9 cellular contexts compared by ENCODE assay signal in the genomic region with DNA sequence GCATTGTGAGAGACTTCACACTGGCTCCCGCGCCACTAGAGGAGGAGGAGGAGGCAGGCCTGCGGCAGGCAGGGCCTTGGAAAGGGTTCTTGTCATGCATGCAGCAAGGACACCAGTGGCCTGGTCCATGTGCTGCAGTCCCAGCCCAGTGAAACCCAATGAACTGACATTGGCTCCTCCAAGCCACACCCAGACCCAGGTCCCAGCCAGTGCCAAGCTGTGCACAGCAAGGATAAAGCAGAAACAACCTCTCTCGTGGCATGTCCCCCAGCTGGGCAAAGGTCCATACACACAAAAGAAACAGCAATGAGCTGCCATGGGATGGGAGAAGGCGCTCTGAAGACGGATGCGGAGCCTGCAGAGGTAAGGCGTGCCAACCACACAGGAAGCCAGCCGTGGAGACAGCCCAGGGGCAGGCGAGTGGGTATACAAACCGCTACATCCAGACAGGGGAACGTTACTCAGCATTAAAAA.
A peak's percentile ranks its signal among the peaks of the same experiment; 100 is the strongest.
DNase-seq lines count a peak whose midpoint lies in the region; ATAC-seq lines count a peak whose summit lies in the region.
"Had no signal": no experiment of that assay in that cellular context is flagged by ENCODE, and none has a peak within 500 bp of the region (broad histone marks: within the 10 kb centered on the region; RNA-seq: fewer than 3 reads in every experiment).

No MANE protein-coding gene starts in this region.

- no peak overlapping the region for H3K18ac ChIP-seq in mesendoderm (ENCODE audit: low read length)

- H3K27me3 ChIP-seq in mesendoderm (ENCODE audit: insufficient read depth, low read length, poor library complexity), result no peaks in the 10 kb centered on the region
- H3K27me3 ChIP-seq: upper lobe of left lung had no signal

- no peak overlapping the region for H2AK5ac ChIP-seq in mesendoderm (ENCODE audit: low read length)

- H3K36me3 ChIP-seq in mesendoderm (ENCODE audit: control insufficient read depth, insufficient read depth, low read length), result no peaks in the 10 kb centered on the region
- H3K36me3 ChIP-seq: upper lobe of left lung had no signal

- no peak overlapping the region for H2BK15ac ChIP-seq in mesendoderm (replicated peaks; ENCODE audit: low read depth)

- H4K8ac ChIP-seq in mesendoderm (ENCODE audit: low read depth, low read length), result no peak overlapping the region

- peaks cover 29% of the 10 kb centered on the region for H3K36me3 Mint-ChIP-seq in activated naive CD4-positive, alpha-beta T cell treated with anti-CD3 and anti-CD28 coated beads, Interleukin-2, amount 50 U/mL, for 24 hours

- H3K4me2 ChIP-seq in mesendoderm (ENCODE audit: low read length), result no peak overlapping the region

- no peak overlapping the region for H3K56ac ChIP-seq in mesendoderm (ENCODE audit: low read length)

- peak overlapping the region; percentile 78 for H3K4me3 Mint-ChIP-seq in activated naive CD4-positive, alpha-beta T cell treated with anti-CD3 and anti-CD28 coated beads, Interleukin-2, amount 50 U/mL, for 24 hours

- H3K4me1 ChIP-seq in mesendoderm (ENCODE audit: control insufficient read depth, low read depth, low read length), result peaks cover 13% of the 10 kb centered on the region

- peaks cover 73% of the 10 kb centered on the region for H3K4me1 Mint-ChIP-seq in activated naive CD4-positive, alpha-beta T cell treated with anti-CD3 and anti-CD28 coated beads, Interleukin-2, amount 50 U/mL, for 24 hours

- peak; percentile 41 for ATAC-seq in GM18511 (IDR thresholded peaks at IDR 0.05; ENCODE audit: unreplicated experiment)

- no peak overlapping the region for H2BK5ac ChIP-seq in mesendoderm (ENCODE audit: low read length)

- no peaks in the 10 kb centered on the region for H3K79me2 ChIP-seq in mesendoderm (ENCODE audit: control insufficient read depth, insufficient read depth, low read length)

- no peaks in the 10 kb centered on the region for H3K27me3 Mint-ChIP-seq in activated naive CD4-positive, alpha-beta T cell treated with anti-CD3 and anti-CD28 coated beads, Interleukin-2, amount 50 U/mL, for 24 hours

- H2BK120ac ChIP-seq in mesendoderm (ENCODE audit: low read depth, low read length), result no peak overlapping the region

- peak overlapping the region; percentile 99 for H3K27ac Mint-ChIP-seq in activated naive CD4-positive, alpha-beta T cell treated with anti-CD3 and anti-CD28 coated beads, Interleukin-2, amount 50 U/mL, for 24 hours

- no peak overlapping the region for H4K5ac ChIP-seq in mesendoderm (ENCODE audit: low read length)

- no CpG with 5 or more reads among the region's 12 CpGs for WGBS in mesendoderm (ENCODE audit: extremely low coverage, insufficient coverage, low lambda C conversion rate)

- H3K4ac ChIP-seq in mesendoderm (ENCODE audit: low read depth, low read length), result no peak overlapping the region

- H3K9ac ChIP-seq in mesendoderm (ENCODE audit: low read length), result no peak overlapping the region

- H3K4me3 ChIP-seq in mesendoderm (ENCODE audit: low read length), result no peak overlapping the region
- H3K4me3 ChIP-seq: upper lobe of left lung had no signal

- H3K9me3 Mint-ChIP-seq in activated naive CD4-positive, alpha-beta T cell treated with anti-CD3 and anti-CD28 coated beads, Interleukin-2, amount 50 U/mL, for 24 hours, result peaks cover 11% of the 10 kb centered on the region

- H3K23ac ChIP-seq in mesendoderm (ENCODE audit: low read length), result no peak overlapping the region

- DNase-seq in T-helper 9 cell, result peak; percentile 63
- peak; percentile 76 for DNase-seq in stimulated activated CD4-positive, alpha-beta T cell treated with anti-CD3 and anti-CD28 coated beads, Interleukin-15, amount 100 ng/mL, for 24 hours
- no peak for DNase-seq in mesendoderm
- DNase-seq in foreskin melanocyte, result no peak
- no peak for DNase-seq in DMS53 (lab: John Stamatoyannopoulos, UW)
- no peak for DNase-seq in AG08396 (ENCODE audit: low spot score)
- DNase-seq: upper lobe of left lung had no signal

- H3K79me1 ChIP-seq in mesendoderm (ENCODE audit: low read length), result peaks cover 2% of the 10 kb centered on the region

- H3K27ac ChIP-seq in mesendoderm (ENCODE audit: low read depth, low read length), result no peak overlapping the region

Comparison
In these comparisons a context has a peak if more than half of its experiments do, and no peak if none do; other contexts are left out.
1. DNase-seq: peak in T-helper 9 cell (single experiment) and stimulated activated CD4-positive, alpha-beta T cell treated with anti-CD3 and anti-CD28 coated beads, Interleukin-15, amount 100 ng/mL, for 24 hours (single experiment); none in mesendoderm (single experiment), foreskin melanocyte (single experiment), DMS53 (single experiment) and AG08396 (single experiment).